In the genomic region with DNA sequence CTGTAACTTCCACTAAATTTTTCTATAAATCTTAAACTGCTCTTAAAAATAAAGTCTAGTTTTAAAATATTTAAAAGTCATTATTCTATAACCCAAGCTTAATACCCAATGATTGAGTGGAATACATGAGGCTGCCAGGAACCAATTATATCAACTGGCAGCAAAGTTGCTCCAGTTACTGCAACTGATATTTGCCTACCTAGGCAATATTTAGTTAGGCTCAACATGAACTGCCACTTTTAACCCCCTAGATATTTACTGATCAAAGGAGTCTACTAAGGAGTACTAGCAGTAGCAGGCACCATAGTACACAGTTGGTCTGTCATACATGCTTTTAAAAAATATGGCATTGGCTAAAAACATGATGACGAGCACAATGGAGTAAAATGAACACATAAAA, we compare ENCODE assay signal across 2 cellular contexts.
A peak's percentile ranks its signal among the peaks of the same experiment; 100 is the strongest.
TF ChIP-seq lines count a peak whose summit lies in the region.

No MANE protein-coding gene starts in this region.

TF ChIP-seq in HepG2, 621 proteins besides CTCF, POLR2A, EP300 and RAD21:
- no peak for TF ChIP-seq MED13 (CRISPR knock-in tag; IDR thresholded peaks at IDR 0.05)
- TF ChIP-seq, protein P1, sequence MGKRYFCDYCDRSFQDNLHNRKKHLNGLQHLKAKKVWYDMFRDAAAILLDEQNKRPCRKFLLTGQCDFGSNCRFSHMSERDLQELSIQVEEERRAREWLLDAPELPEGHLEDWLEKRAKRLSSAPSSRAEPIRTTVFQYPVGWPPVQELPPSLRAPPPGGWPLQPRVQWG (CRISPR knock-in tag; IDR thresholded peaks at IDR 0.05; ENCODE audit: borderline replicate concordance, low read depth): no peak
- TF ChIP-seq MAFF (IDR thresholded peaks at IDR 0.05; ENCODE audit: low read depth, low read length): peak; percentile 44; the same call in 1 of the 2 replicates
- TF ChIP-seq, protein P2, sequence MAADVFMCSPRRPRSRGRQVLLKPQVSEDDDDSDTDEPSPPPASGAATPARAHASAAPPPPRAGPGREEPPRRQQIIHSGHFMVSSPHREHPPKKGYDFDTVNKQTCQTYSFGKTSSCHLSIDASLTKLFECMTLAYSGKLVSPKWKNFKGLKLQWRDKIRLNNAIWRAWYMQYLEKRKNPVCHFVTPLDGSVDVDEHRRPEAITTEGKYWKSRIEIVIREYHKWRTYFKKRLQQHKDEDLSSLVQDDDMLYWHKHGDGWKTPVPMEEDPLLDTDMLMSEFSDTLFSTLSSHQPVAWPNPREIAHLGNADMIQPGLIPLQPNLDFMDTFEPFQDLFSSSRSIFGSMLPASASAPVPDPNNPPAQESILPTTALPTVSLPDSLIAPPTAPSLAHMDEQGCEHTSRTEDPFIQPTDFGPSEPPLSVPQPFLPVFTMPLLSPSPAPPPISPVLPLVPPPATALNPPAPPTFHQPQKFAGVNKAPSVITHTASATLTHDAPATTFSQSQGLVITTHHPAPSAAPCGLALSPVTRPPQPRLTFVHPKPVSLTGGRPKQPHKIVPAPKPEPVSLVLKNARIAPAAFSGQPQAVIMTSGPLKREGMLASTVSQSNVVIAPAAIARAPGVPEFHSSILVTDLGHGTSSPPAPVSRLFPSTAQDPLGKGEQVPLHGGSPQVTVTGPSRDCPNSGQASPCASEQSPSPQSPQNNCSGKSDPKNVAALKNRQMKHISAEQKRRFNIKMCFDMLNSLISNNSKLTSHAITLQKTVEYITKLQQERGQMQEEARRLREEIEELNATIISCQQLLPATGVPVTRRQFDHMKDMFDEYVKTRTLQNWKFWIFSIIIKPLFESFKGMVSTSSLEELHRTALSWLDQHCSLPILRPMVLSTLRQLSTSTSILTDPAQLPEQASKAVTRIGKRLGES (CRISPR knock-in tag; IDR thresholded peaks at IDR 0.05; ENCODE audit: borderline replicate concordance): no peak
- no peak for TF ChIP-seq IRX3 (CRISPR knock-in tag; IDR thresholded peaks at IDR 0.05; ENCODE audit: borderline replicate concordance, low read depth)
- TF ChIP-seq SRSF1 (optimal IDR thresholded peaks at IDR 0.05; ENCODE audit: low read depth, low read length): no peak
- TF ChIP-seq, protein P3, sequence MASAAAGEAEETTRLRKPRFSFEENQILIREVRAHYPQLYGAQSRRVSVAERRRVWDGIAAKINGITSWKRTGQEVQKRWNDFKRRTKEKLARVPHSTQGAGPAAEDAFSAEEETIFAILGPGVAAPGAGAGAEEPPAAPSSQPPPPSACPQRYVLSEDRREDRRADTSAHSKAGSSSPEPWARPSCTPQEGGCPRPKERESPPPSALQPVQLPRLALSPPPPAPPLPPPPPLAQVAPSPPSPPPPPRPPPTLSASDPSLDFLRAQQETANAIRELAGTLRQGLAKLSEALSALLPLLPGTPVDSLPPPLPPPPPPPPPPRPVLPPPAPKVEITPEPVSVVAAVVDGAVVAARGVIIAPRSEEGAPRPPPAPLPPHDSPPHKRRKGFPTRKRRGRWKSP (CRISPR knock-in tag; IDR thresholded peaks at IDR 0.05): no peak
- TF ChIP-seq ZBTB20 (CRISPR knock-in tag; IDR thresholded peaks at IDR 0.05; ENCODE audit: borderline replicate concordance, low read depth): no peak
- TF ChIP-seq ZNF451 (CRISPR knock-in tag; IDR thresholded peaks at IDR 0.05): no peak
- peak in 1 of 2 experiments; percentile 59; a peak in 3 of 4 replicates for TF ChIP-seq MAFK (conservative IDR thresholded peaks at IDR 0.05 in 1 of 2, IDR thresholded peaks at IDR 0.05 in 1 of 2; ENCODE audit: low read length in 2 of 2)
- no peak for TF ChIP-seq ZNF121 (CRISPR knock-in tag; IDR thresholded peaks at IDR 0.05)

TF ChIP-seq in IMR-90, 13 proteins besides CTCF, POLR2A, EP300 and RAD21:
- no peak for TF ChIP-seq RFX5 (IDR thresholded peaks at IDR 0.05; ENCODE audit: low read depth, low read length)
- peak; percentile 53; the same call in 1 of the 2 replicates for TF ChIP-seq MAFK (IDR thresholded peaks at IDR 0.05; ENCODE audit: low read depth, low read length)
- no peak for TF ChIP-seq RCOR1 (IDR thresholded peaks at IDR 0.05; ENCODE audit: insufficient replicate concordance, low read length)
- TF ChIP-seq, protein P4, sequence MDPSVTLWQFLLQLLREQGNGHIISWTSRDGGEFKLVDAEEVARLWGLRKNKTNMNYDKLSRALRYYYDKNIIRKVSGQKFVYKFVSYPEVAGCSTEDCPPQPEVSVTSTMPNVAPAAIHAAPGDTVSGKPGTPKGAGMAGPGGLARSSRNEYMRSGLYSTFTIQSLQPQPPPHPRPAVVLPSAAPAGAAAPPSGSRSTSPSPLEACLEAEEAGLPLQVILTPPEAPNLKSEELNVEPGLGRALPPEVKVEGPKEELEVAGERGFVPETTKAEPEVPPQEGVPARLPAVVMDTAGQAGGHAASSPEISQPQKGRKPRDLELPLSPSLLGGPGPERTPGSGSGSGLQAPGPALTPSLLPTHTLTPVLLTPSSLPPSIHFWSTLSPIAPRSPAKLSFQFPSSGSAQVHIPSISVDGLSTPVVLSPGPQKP (IDR thresholded peaks at IDR 0.05; ENCODE audit: borderline replicate concordance, low read depth, low read length): no peak
